ENCODE assay signal across 8 cellular contexts in genomic region chr1:247906504-247907047, GRCh38. TPM values are rescaled to one million over a fixed set of nuclear protein-coding genes. Genes with fewer than 3 reads are reported as not detected.
DNase-seq lines count a peak whose midpoint lies in the region; ATAC-seq and TF ChIP-seq lines count a peak whose summit lies in the region.

No MANE protein-coding gene starts in this region.

- peaks cover 4% of the 10 kb centered on the region for H3K9me3 Mint-ChIP-seq in activated naive CD8-positive, alpha-beta T cell treated with anti-CD3 and anti-CD28 coated beads, Interleukin-2, amount 10 ng/mL, durations not matched to agents 7 days and 5 days

- TF ChIP-seq CTCF in Loucy (conservative IDR thresholded peaks at IDR 0.05; ENCODE audit: low read length), result no peak

- POLR2A ChIA-PET in activated naive CD8-positive, alpha-beta T cell treated with anti-CD3 and anti-CD28 coated beads, Interleukin-2, amount 10 ng/mL, durations not matched to agents 7 days and 5 days (lab: Charles Lee), result no interaction called here

- no peaks in the 10 kb centered on the region for H3F3A ChIP-seq in Loucy (ENCODE audit: low read depth)

- H3K36me3 Mint-ChIP-seq in activated naive CD8-positive, alpha-beta T cell treated with anti-CD3 and anti-CD28 coated beads, Interleukin-2, amount 10 ng/mL, durations not matched to agents 7 days and 5 days, result peaks cover 2% of the 10 kb centered on the region

- no peaks in the 10 kb centered on the region for H3K9me3 ChIP-seq in Loucy (ENCODE audit: insufficient read depth, low read depth, low read length)
- no peaks in the 10 kb centered on the region for H3K9me3 ChIP-seq in mononuclear cell (ENCODE audit: low read depth, low read length)

- H4K20me1 ChIP-seq in Loucy (ENCODE audit: insufficient read depth, low read length, poor library complexity, severe bottlenecking), result no peaks in the 10 kb centered on the region

- peak overlapping the region; percentile 32 for H3K9ac ChIP-seq in Loucy (ENCODE audit: low read depth, low read length, poor library complexity, severe bottlenecking)

- H3K4me3 Mint-ChIP-seq in activated naive CD8-positive, alpha-beta T cell treated with anti-CD3 and anti-CD28 coated beads, Interleukin-2, amount 10 ng/mL, durations not matched to agents 7 days and 5 days, result peak overlapping the region; percentile 81

- H3K9me2 ChIP-seq in Loucy (replicated peaks; ENCODE audit: low read depth, low read length), result no peaks in the 10 kb centered on the region

- no peaks in the 10 kb centered on the region for H3K27me3 Mint-ChIP-seq in activated naive CD8-positive, alpha-beta T cell treated with anti-CD3 and anti-CD28 coated beads, Interleukin-2, amount 10 ng/mL, durations not matched to agents 7 days and 5 days

- H3K27me3 ChIP-seq in Loucy (ENCODE audit: insufficient read depth, low read length, poor library complexity, severe bottlenecking), result no peaks in the 10 kb centered on the region
- no peaks in the 10 kb centered on the region for H3K27me3 ChIP-seq in mononuclear cell (ENCODE audit: insufficient read depth, low read length)

- peaks cover 3% of the 10 kb centered on the region for H3K4me1 ChIP-seq in Loucy (ENCODE audit: insufficient read depth, low read length, poor library complexity, severe bottlenecking)
- H3K4me1 ChIP-seq in mononuclear cell (ENCODE audit: insufficient read depth, low read length), result peaks cover 6% of the 10 kb centered on the region

- DNase-seq in DMS53 (lab: John Stamatoyannopoulos, UW) (peak; percentile 62), GF-D8 (lab: John Stamatoyannopoulos, UW) (no peak)
- DNase-seq in activated naive CD8-positive, alpha-beta T cell treated with anti-CD3 and anti-CD28 coated beads, Interleukin-2, amount 10 ng/mL, durations not matched to agents 7 days and 5 days, result no peak

- no peaks in the 10 kb centered on the region for H3K79me2 ChIP-seq in Loucy (ENCODE audit: insufficient read depth, low read length)

- peak overlapping the region; percentile 50 for H2AFZ ChIP-seq in Loucy (ENCODE audit: low read length)

- H3K4me1 Mint-ChIP-seq in activated naive CD8-positive, alpha-beta T cell treated with anti-CD3 and anti-CD28 coated beads, Interleukin-2, amount 10 ng/mL, durations not matched to agents 7 days and 5 days, result peaks cover 12% of the 10 kb centered on the region

- peak; percentile 63 for ATAC-seq in activated naive CD8-positive, alpha-beta T cell treated with anti-CD3 and anti-CD28 coated beads, Interleukin-2, amount 10 ng/mL, durations not matched to agents 7 days and 5 days (ENCODE audit: low read depth)
- ATAC-seq in GM18858 (IDR thresholded peaks at IDR 0.05; ENCODE audit: unreplicated experiment) (no peak), HG03095 (IDR thresholded peaks at IDR 0.05; ENCODE audit: unreplicated experiment) (no peak), GM18861 (IDR thresholded peaks at IDR 0.05; ENCODE audit: unreplicated experiment) (no peak)

- peak overlapping the region; percentile 54 for H3K4me2 ChIP-seq in Loucy (ENCODE audit: low read depth, low read length, poor library complexity, severe bottlenecking)

- no peaks in the 10 kb centered on the region for H3K36me3 ChIP-seq in Loucy (ENCODE audit: insufficient read depth, low read length)

- H3K27ac Mint-ChIP-seq in activated naive CD8-positive, alpha-beta T cell treated with anti-CD3 and anti-CD28 coated beads, Interleukin-2, amount 10 ng/mL, durations not matched to agents 7 days and 5 days, result peak overlapping the region; percentile 78

- H3K4me3 ChIP-seq in Loucy (ENCODE audit: low read length, poor library complexity, severe bottlenecking) (peak overlapping the region; percentile 57), mononuclear cell (ENCODE audit: low read length) (peak overlapping the region; percentile 42)

RNA-seq across cellular contexts. Expression of gene OR2W3, which starts 11.2 kb away (rescaled TPM):
- total RNA-seq in activated naive CD8-positive, alpha-beta T cell treated with anti-CD3 and anti-CD28 coated beads, Interleukin-2, amount 10 ng/mL, durations not matched to agents 7 days and 5 days, result not detected
- total RNA-seq in mononuclear cell, result 1.2 TPM

RNA-seq across cellular contexts. Expression of gene OR2T8, which starts 13.5 kb away (rescaled TPM):
- total RNA-seq in activated naive CD8-positive, alpha-beta T cell treated with anti-CD3 and anti-CD28 coated beads, Interleukin-2, amount 10 ng/mL, durations not matched to agents 7 days and 5 days, result not detected
- 0.10 TPM for total RNA-seq in mononuclear cell

RNA-seq across cellular contexts. Expression of gene OR2AJ1, which starts 18.1 kb away (rescaled TPM):
- total RNA-seq in activated naive CD8-positive, alpha-beta T cell treated with anti-CD3 and anti-CD28 coated beads, Interleukin-2, amount 10 ng/mL, durations not matched to agents 7 days and 5 days, result not detected
- not detected for total RNA-seq in mononuclear cell

RNA-seq across cellular contexts. Expression of gene OR2L8, which starts 42.1 kb away (rescaled TPM):
- not detected for total RNA-seq in activated naive CD8-positive, alpha-beta T cell treated with anti-CD3 and anti-CD28 coated beads, Interleukin-2, amount 10 ng/mL, durations not matched to agents 7 days and 5 days
- 0.31 TPM for total RNA-seq in mononuclear cell

RNA-seq across cellular contexts. Expression of gene TRIM58, which starts 49.6 kb away (rescaled TPM):
- total RNA-seq in activated naive CD8-positive, alpha-beta T cell treated with anti-CD3 and anti-CD28 coated beads, Interleukin-2, amount 10 ng/mL, durations not matched to agents 7 days and 5 days, result under 1 TPM; 0.08 to 0.09 TPM
- total RNA-seq in mononuclear cell, result 15.2 TPM
